In the genomic region with DNA sequence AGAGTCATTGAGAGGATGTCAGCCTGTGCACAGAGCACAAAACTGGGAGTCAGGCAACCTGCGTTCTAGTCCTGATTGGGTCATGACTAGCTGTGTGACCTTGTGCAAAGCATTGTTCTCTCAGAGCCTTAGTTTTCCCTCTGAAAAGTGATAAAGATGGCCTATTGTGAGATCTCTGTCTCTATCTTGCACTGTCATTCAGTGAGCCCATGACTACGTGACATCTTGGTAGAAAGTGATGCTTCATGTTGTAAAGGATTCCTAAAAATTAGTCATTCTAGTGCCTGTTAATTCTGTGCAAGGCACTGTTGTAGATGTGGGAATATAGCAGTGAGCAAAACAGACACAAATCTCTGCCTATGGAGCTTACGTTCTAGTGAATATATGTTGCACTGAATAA, we compare ENCODE assay signal across 12 cellular contexts. TPM values are rescaled to one million over a fixed set of nuclear protein-coding genes. Genes with fewer than 3 reads are reported as not detected.
DNase-seq lines count a peak whose midpoint lies in the region; ATAC-seq and TF ChIP-seq lines count a peak whose summit lies in the region.
"Had no signal": no experiment of that assay in that cellular context is flagged by ENCODE, and none has a peak within 500 bp of the region (broad histone marks: within the 10 kb centered on the region; RNA-seq: fewer than 3 reads in every experiment).

No MANE protein-coding gene starts in this region.

- peaks cover 54% of the 10 kb centered on the region for H4K20me1 ChIP-seq in smooth muscle cell (ENCODE audit: low read depth)

- no peak overlapping the region for H2AFZ ChIP-seq in smooth muscle cell (ENCODE audit: low read depth)

- ATAC-seq in activated T-cell treated with anti-CD3 and anti-CD28 coated beads, Interleukin-2, amount 50 U/mL, for 4 hours, result no peak
- ATAC-seq in activated CD8-positive, alpha-beta T cell treated with anti-CD3 and anti-CD28 coated beads for 36 hours, result no peak
- no peak for ATAC-seq in HG02938 (IDR thresholded peaks at IDR 0.05; ENCODE audit: unreplicated experiment)

- WGBS in smooth muscle cell (ENCODE audit: low lambda C conversion rate), result 49% methylated on average over 3 of the region's 3 CpGs

- intact Hi-C loops in activated CD8-positive, alpha-beta T cell treated with anti-CD3 and anti-CD28 coated beads for 36 hours (cut with micrococcal nuclease), result no loop called here

- no peak for DNase-seq in activated T-cell treated with anti-CD3 and anti-CD28 coated beads, Interleukin-2, amount 50 U/mL, for 4 hours
- DNase-seq in activated T-cell treated with anti-CD3 and anti-CD28 coated beads for 4 hours, result no peak
- no peak for DNase-seq in activated CD8-positive, alpha-beta T cell treated with anti-CD3 and anti-CD28 coated beads for 36 hours
- DNase-seq in foreskin fibroblast, result peak in 1 of 2 donors; percentile 38
- DNase-seq in smooth muscle cell (lab: John Stamatoyannopoulos, UW; ENCODE audit: unreplicated experiment), result no peak
- DNase-seq in germinal center (ENCODE audit: low spot score), result no peak
- no peak for DNase-seq in NCI-H446 treated with DMSO at 0.1 percent for 48 hours (lab: John Stamatoyannopoulos, UW)
- DNase-seq: activated CD8-positive, alpha-beta memory T cell treated with anti-CD3 and anti-CD28 coated beads for 24 hours; NCI-H1694; retina; SJCRH30 had no signal

- peaks cover 26% of the 10 kb centered on the region for H3K4me1 Mint-ChIP-seq in activated T-cell treated with anti-CD3 and anti-CD28 coated beads, Interleukin-2, amount 50 U/mL, for 4 hours (ENCODE audit: low read depth)
- H3K4me1 Mint-ChIP-seq in activated CD8-positive, alpha-beta T cell treated with anti-CD3 and anti-CD28 coated beads for 36 hours (ENCODE audit: low read depth), result peaks cover 34% of the 10 kb centered on the region

- peaks cover 12% of the 10 kb centered on the region for H3K36me3 Mint-ChIP-seq in activated T-cell treated with anti-CD3 and anti-CD28 coated beads, Interleukin-2, amount 50 U/mL, for 4 hours (ENCODE audit: insufficient read depth)
- H3K36me3 Mint-ChIP-seq in activated CD8-positive, alpha-beta T cell treated with anti-CD3 and anti-CD28 coated beads for 36 hours (ENCODE audit: low read depth), result peaks cover 34% of the 10 kb centered on the region

- H3K4me3 ChIP-seq in foreskin fibroblast (ENCODE audit: low read depth in 1 of 2, low read length in 2 of 2) (peak overlapping the region; percentile 81 to 93), smooth muscle cell (peak overlapping the region; percentile 86)

- H3K4me1 ChIP-seq in smooth muscle cell (ENCODE audit: low read depth), result peaks cover 3% of the 10 kb centered on the region

- no peaks in the 10 kb centered on the region for H3K27me3 ChIP-seq in smooth muscle cell (ENCODE audit: low read depth)

- no peaks in the 10 kb centered on the region for H3K36me3 ChIP-seq in smooth muscle cell (ENCODE audit: low read depth)

- POLR2A ChIA-PET in activated CD8-positive, alpha-beta T cell treated with anti-CD3 and anti-CD28 coated beads for 36 hours (lab: Charles Lee), result no interaction called here

- peak overlapping the region; percentile 79 for H3K4me2 ChIP-seq in smooth muscle cell

- H3K4me3 Mint-ChIP-seq in activated T-cell treated with anti-CD3 and anti-CD28 coated beads, Interleukin-2, amount 50 U/mL, for 4 hours, result peak overlapping the region; percentile 26
- H3K4me3 Mint-ChIP-seq in activated CD8-positive, alpha-beta T cell treated with anti-CD3 and anti-CD28 coated beads for 36 hours, result peak overlapping the region; percentile 49

- no peak overlapping the region for H3K27ac Mint-ChIP-seq in activated CD8-positive, alpha-beta T cell treated with anti-CD3 and anti-CD28 coated beads for 36 hours

- H3K27me3 Mint-ChIP-seq in activated T-cell treated with anti-CD3 and anti-CD28 coated beads, Interleukin-2, amount 50 U/mL, for 4 hours (ENCODE audit: low read depth), result no peaks in the 10 kb centered on the region
- H3K27me3 Mint-ChIP-seq in activated CD8-positive, alpha-beta T cell treated with anti-CD3 and anti-CD28 coated beads for 36 hours, result no peaks in the 10 kb centered on the region

- H3K79me2 ChIP-seq in smooth muscle cell (ENCODE audit: low read depth), result peaks cover 15% of the 10 kb centered on the region

- H3K9ac ChIP-seq in smooth muscle cell (ENCODE audit: low read depth), result no peak overlapping the region

- peak overlapping the region; percentile 69 for H3K27ac ChIP-seq in smooth muscle cell (ENCODE audit: low read depth)
- H3K27ac ChIP-seq: SJCRH30 had no signal

- no peaks in the 10 kb centered on the region for H3F3A ChIP-seq in smooth muscle cell (ENCODE audit: low read depth)

- no peak for TF ChIP-seq CTCF in activated CD8-positive, alpha-beta T cell treated with anti-CD3 and anti-CD28 coated beads for 36 hours (IDR thresholded peaks at IDR 0.05)
- TF ChIP-seq CTCF in foreskin fibroblast (IDR thresholded peaks at IDR 0.05; ENCODE audit: low read depth, low read length), result no peak
- TF ChIP-seq CTCF in smooth muscle cell (IDR thresholded peaks at IDR 0.05; ENCODE audit: borderline replicate concordance, insufficient read depth, poor library complexity, severe bottlenecking), result no peak

- CTCF ChIA-PET in activated CD8-positive, alpha-beta T cell treated with anti-CD3 and anti-CD28 coated beads for 36 hours (lab: Charles Lee), result interaction anchor here (1.5 kb wide), 1 partner anchor 9 kb away, joined by 6 read pairs; no protein-coding TSS in a partner anchor

- no peaks in the 10 kb centered on the region for H3K9me3 Mint-ChIP-seq in activated T-cell treated with anti-CD3 and anti-CD28 coated beads, Interleukin-2, amount 50 U/mL, for 4 hours
- no peaks in the 10 kb centered on the region for H3K9me3 Mint-ChIP-seq in activated CD8-positive, alpha-beta T cell treated with anti-CD3 and anti-CD28 coated beads for 36 hours

- H3K9me3 ChIP-seq in smooth muscle cell (replicated peaks; ENCODE audit: low read depth), result no peaks in the 10 kb centered on the region
- H3K9me3 ChIP-seq: SJCRH30 had no signal

RNA-seq across cellular contexts. Expression of gene PGRMC1, which starts 2.5 kb away (rescaled TPM):
- 10 to 100 TPM; 34.6 to 42.7 (median 36.7) TPM for total RNA-seq in activated T-cell treated with anti-CD3 and anti-CD28 coated beads, Interleukin-2, amount 50 U/mL, for 4 hours
- 10 to 100 TPM; 36.8 to 37.1 TPM for total RNA-seq in activated CD8-positive, alpha-beta T cell treated with anti-CD3 and anti-CD28 coated beads for 36 hours
- total RNA-seq in smooth muscle cell, result 169 and 200 TPM in 2 replicates
- polyA plus RNA-seq in smooth muscle cell, result 126 and 131 TPM in 2 replicates
